ENCODE assay signal across 3 cellular contexts in the genomic region with DNA sequence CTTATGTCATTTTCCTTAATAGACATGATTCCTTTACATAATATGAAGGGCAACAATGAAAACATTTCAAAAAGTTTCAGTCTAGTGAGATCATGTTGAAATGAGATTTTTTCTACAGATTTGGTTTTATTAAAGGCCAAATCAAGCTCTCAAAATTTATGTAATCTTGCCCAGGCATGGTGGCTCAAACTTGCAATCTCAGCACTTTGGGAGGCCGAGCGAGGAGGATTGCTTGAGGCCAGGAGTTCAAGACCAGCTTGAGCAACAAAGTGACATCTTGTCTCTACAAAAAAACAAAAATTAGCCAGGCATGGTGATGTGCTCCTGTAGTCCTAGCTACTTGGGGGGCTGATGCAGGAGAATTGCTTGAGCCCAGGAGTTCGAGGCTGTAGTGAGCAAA.
TF ChIP-seq lines count a peak whose summit lies in the region.

No MANE protein-coding gene starts in this region.

TF ChIP-seq in HepG2, 621 proteins besides CTCF, POLR2A, EP300 and RAD21:
- TF ChIP-seq MAFF (IDR thresholded peaks at IDR 0.05; ENCODE audit: low read depth, low read length) (peak; percentile 70), SNAI1 (CRISPR knock-in tag; IDR thresholded peaks at IDR 0.05; ENCODE audit: borderline replicate concordance) (no peak), ZNF136 (CRISPR knock-in tag; IDR thresholded peaks at IDR 0.05; ENCODE audit: low read depth) (no peak), ZNF180 (CRISPR knock-in tag; IDR thresholded peaks at IDR 0.05; ENCODE audit: borderline replicate concordance, low read depth) (no peak), RFXANK (CRISPR knock-in tag; IDR thresholded peaks at IDR 0.05) (no peak), ZBTB39 (CRISPR knock-in tag; IDR thresholded peaks at IDR 0.05) (no peak), IRX3 (CRISPR knock-in tag; IDR thresholded peaks at IDR 0.05; ENCODE audit: borderline replicate concordance, low read depth) (no peak), MAFK (conservative IDR thresholded peaks at IDR 0.05 in 1 of 2, IDR thresholded peaks at IDR 0.05 in 1 of 2; ENCODE audit: low read length in 2 of 2) (peak; percentile 77 to 86), TEAD3 (CRISPR knock-in tag; optimal IDR thresholded peaks at IDR 0.05; ENCODE audit: borderline replicate concordance) (no peak)
- TF ChIP-seq, protein P1, sequence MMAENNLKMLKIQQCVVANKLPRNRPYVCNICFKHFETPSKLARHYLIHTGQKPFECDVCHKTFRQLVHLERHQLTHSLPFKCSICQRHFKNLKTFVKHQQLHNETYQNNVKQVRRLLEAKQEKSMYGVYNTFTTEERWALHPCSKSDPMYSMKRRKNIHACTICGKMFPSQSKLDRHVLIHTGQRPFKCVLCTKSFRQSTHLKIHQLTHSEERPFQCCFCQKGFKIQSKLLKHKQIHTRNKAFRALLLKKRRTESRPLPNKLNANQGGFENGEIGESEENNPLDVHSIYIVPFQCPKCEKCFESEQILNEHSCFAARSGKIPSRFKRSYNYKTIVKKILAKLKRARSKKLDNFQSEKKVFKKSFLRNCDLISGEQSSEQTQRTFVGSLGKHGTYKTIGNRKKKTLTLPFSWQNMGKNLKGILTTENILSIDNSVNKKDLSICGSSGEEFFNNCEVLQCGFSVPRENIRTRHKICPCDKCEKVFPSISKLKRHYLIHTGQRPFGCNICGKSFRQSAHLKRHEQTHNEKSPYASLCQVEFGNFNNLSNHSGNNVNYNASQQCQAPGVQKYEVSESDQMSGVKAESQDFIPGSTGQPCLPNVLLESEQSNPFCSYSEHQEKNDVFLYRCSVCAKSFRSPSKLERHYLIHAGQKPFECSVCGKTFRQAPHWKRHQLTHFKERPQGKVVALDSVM (CRISPR knock-in tag; IDR thresholded peaks at IDR 0.05): peak; percentile 38; the same call in 1 of the 2 replicates
- TF ChIP-seq, protein P2, sequence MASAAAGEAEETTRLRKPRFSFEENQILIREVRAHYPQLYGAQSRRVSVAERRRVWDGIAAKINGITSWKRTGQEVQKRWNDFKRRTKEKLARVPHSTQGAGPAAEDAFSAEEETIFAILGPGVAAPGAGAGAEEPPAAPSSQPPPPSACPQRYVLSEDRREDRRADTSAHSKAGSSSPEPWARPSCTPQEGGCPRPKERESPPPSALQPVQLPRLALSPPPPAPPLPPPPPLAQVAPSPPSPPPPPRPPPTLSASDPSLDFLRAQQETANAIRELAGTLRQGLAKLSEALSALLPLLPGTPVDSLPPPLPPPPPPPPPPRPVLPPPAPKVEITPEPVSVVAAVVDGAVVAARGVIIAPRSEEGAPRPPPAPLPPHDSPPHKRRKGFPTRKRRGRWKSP (CRISPR knock-in tag; IDR thresholded peaks at IDR 0.05): no peak

TF ChIP-seq in IMR-90, 13 proteins besides CTCF, POLR2A, EP300 and RAD21:
- TF ChIP-seq MXI1 (IDR thresholded peaks at IDR 0.05; ENCODE audit: borderline replicate concordance, low read depth, low read length) (no peak), MAFK (IDR thresholded peaks at IDR 0.05; ENCODE audit: low read depth, low read length) (peak; percentile 76), BHLHE40 (IDR thresholded peaks at IDR 0.05; ENCODE audit: low read depth, low read length) (no peak), NFE2L2 (IDR thresholded peaks at IDR 0.05; ENCODE audit: low read depth, low read length) (no peak), CHD1 (IDR thresholded peaks at IDR 0.05; ENCODE audit: low read depth, low read length) (no peak)

TF ChIP-seq in K562, 482 proteins besides CTCF, POLR2A, EP300 and RAD21:
- TF ChIP-seq YBX1 (IDR thresholded peaks at IDR 0.05) (no peak), ZNF449 (CRISPR knock-in tag; IDR thresholded peaks at IDR 0.05) (no peak), POLR2G (IDR thresholded peaks at IDR 0.05; ENCODE audit: low read depth, low read length) (0 out of 2 replicates have a peak, but pooled peaks have one; percentile 13), ZNF316 (IDR thresholded peaks at IDR 0.05) (peak; percentile 75), MAFG (tag; conservative IDR thresholded peaks at IDR 0.05) (peak; percentile 44), MAFF (IDR thresholded peaks at IDR 0.05; ENCODE audit: low read length) (peak; percentile 52), C11orf30 (IDR thresholded peaks at IDR 0.05; ENCODE audit: low read depth) (peak; percentile 73), SAP30 (IDR thresholded peaks at IDR 0.05; ENCODE audit: borderline replicate concordance, insufficient read depth, low read depth, low read length, poor library complexity, severe bottlenecking) (no peak), MAFK (IDR thresholded peaks at IDR 0.05; ENCODE audit: low read length) (peak; percentile 51; the same call in 1 of the 2 replicates)
